ENCODE assay signal across 1 cellular context in the genomic region with DNA sequence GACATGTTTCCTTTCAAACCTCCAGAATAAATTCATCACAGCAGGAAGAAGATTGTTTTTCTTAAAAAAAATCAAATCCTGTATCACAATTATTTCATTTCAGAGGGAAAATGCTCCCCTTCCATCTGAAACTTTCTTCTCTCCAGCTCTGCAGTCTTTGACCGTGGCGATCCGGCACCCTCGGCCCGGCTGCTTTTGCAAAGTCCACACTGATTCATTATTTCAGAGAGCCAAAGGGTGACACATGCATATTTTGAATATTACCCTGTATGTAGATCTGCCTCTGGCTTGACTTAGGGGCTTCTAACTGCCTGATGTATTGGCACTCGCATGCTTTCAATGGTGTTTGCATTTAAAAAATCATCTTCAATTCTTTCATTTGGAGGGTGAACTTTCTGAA.
TF ChIP-seq lines count a peak whose summit lies in the region.

No MANE protein-coding gene starts in this region.

TF ChIP-seq in SK-N-SH, 30 proteins besides CTCF, POLR2A, EP300 and RAD21 (continued from another document):
- no peak for TF ChIP-seq REST (IDR thresholded peaks at IDR 0.05; ENCODE audit: low read depth, low read length)
- TF ChIP-seq MEF2A (IDR thresholded peaks at IDR 0.05; ENCODE audit: borderline replicate concordance, low read depth), result no peak
- peak; percentile 37; the same call in 1 of the 2 replicates for TF ChIP-seq TCF12 (IDR thresholded peaks at IDR 0.05)
